Comparison of ENCODE assay signal across 17 cellular contexts in the genomic region with DNA sequence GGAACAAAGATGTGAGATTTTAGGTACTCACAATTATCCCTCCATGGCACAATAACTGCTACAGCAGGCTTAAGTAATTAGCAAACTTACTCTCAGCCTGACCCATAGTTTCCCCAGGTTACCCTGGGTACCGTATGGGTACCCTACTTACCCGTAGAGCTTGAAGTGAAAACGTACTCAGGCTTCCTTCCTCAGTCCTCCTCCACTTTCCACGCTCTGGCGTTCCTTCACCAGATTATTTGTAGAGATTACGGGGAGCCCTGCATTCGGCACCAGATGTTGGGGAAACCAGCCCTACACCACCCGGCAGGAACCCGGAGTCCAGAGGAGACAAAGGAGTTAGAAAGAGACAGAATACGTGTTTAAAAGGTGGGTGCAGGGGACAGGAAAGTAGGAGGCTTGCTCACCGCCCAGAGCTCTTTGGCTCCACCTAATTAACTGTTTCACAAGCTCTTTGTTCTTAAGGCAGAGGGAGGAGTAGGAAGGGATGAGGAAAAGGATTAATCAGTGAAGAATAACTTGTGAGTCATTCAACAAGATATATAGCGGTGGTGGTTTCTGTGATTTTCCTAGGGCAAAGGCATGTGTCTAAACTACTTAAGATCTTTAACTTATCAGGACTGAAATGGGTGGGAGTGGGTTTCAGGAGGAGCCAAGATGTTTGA.
"Had no signal": no experiment of that assay in that cellular context is flagged by ENCODE, and none has a peak within 500 bp of the region (broad histone marks: within the 10 kb centered on the region; RNA-seq: fewer than 3 reads in every experiment).

No MANE protein-coding gene starts in this region.

- H3K9me3 ChIP-seq: prostate gland, right lobe of liver, testis had no signal

- H3K27me3 Mint-ChIP-seq: activated CD4-positive, alpha-beta memory T cell treated with anti-CD3 and anti-CD28 coated beads, Interleukin-2, amount 10 ng/mL, durations not matched to agents 7 days and 5 days; activated naive CD8-positive, alpha-beta T cell treated with anti-CD3 and anti-CD28 coated beads, Interleukin-2, amount 10 ng/mL, durations not matched to agents 7 days and 5 days; natural killer cell treated with Interleukin-12 subunit alpha and Interleukin-12 subunit beta and Interleukin-15 and Interleukin-18, amount 100 ng/mL, for 72 hours had no signal

- H3K4me1 ChIP-seq: prostate gland, right lobe of liver, testis had no signal

- H3K4me1 Mint-ChIP-seq: activated CD4-positive, alpha-beta memory T cell treated with anti-CD3 and anti-CD28 coated beads, Interleukin-2, amount 10 ng/mL, durations not matched to agents 7 days and 5 days; activated CD4-positive, alpha-beta T cell treated with anti-CD3 and anti-CD28 coated beads for 36 hours; activated naive CD8-positive, alpha-beta T cell treated with anti-CD3 and anti-CD28 coated beads, Interleukin-2, amount 10 ng/mL, durations not matched to agents 7 days and 5 days had no signal

- H3K36me3 Mint-ChIP-seq: activated naive CD8-positive, alpha-beta T cell treated with anti-CD3 and anti-CD28 coated beads, Interleukin-2, amount 10 ng/mL, durations not matched to agents 7 days and 5 days; natural killer cell treated with Interleukin-12 subunit alpha and Interleukin-12 subunit beta and Interleukin-15 and Interleukin-18, amount 100 ng/mL, for 72 hours had no signal

- H3K9me3 Mint-ChIP-seq: activated CD4-positive, alpha-beta memory T cell treated with anti-CD3 and anti-CD28 coated beads, Interleukin-2, amount 10 ng/mL, durations not matched to agents 7 days and 5 days; activated naive CD8-positive, alpha-beta T cell treated with anti-CD3 and anti-CD28 coated beads, Interleukin-2, amount 10 ng/mL, durations not matched to agents 7 days and 5 days; activated T-cell treated with anti-CD3 and anti-CD28 coated beads, Interleukin-2, amount 50 U/mL, for 72 hours; natural killer cell treated with Interleukin-12 subunit alpha and Interleukin-12 subunit beta and Interleukin-15 and Interleukin-18, amount 100 ng/mL, for 72 hours had no signal

- DNase-seq: activated CD4-positive, alpha-beta memory T cell treated with anti-CD3 and anti-CD28 coated beads, Interleukin-2, amount 10 ng/mL, durations not matched to agents 7 days and 5 days; activated CD4-positive, alpha-beta T cell treated with anti-CD3 and anti-CD28 coated beads for 36 hours; activated naive CD8-positive, alpha-beta T cell treated with anti-CD3 and anti-CD28 coated beads, Interleukin-2, amount 10 ng/mL, durations not matched to agents 7 days and 5 days; activated T-cell treated with anti-CD3 and anti-CD28 coated beads, Interleukin-2, amount 50 U/mL, for 72 hours; aorta; effector CD4-positive, alpha-beta T cell; mammary epithelial cell; right lobe of liver; stimulated activated CD4-positive, alpha-beta T cell treated with anti-CD3 and anti-CD28 coated beads, Interleukin-2, amount 100 ng/mL, for 48 hours; stimulated activated CD8-positive, alpha-beta memory T cell treated with anti-CD3 and anti-CD28 coated beads, Interleukin-4, amount 100 ng/mL, for 48 hours; stimulated activated naive CD8-positive, alpha-beta T cell treated with anti-CD3 and anti-CD28 coated beads, Interleukin-15, Interleukin-2, amounts not matched to agents 100 U/mL and 50 U/mL, for 24 hours; T-helper 1 cell; testis; WERI-Rb-1 had no signal

- H3K27ac ChIP-seq: cardiac muscle cell, prostate gland, right lobe of liver, testis, WERI-Rb-1 had no signal

- H3K4me3 ChIP-seq: cardiac muscle cell, prostate gland, right lobe of liver, testis had no signal

- H3K27me3 ChIP-seq: cardiac muscle cell, right lobe of liver, testis had no signal

- H3K4me3 Mint-ChIP-seq: activated CD4-positive, alpha-beta memory T cell treated with anti-CD3 and anti-CD28 coated beads, Interleukin-2, amount 10 ng/mL, durations not matched to agents 7 days and 5 days; activated CD4-positive, alpha-beta T cell treated with anti-CD3 and anti-CD28 coated beads for 36 hours; activated naive CD8-positive, alpha-beta T cell treated with anti-CD3 and anti-CD28 coated beads, Interleukin-2, amount 10 ng/mL, durations not matched to agents 7 days and 5 days; activated T-cell treated with anti-CD3 and anti-CD28 coated beads, Interleukin-2, amount 50 U/mL, for 72 hours; natural killer cell treated with Interleukin-12 subunit alpha and Interleukin-12 subunit beta and Interleukin-15 and Interleukin-18, amount 100 ng/mL, for 72 hours had no signal

- H3K36me3 ChIP-seq: cardiac muscle cell, prostate gland, right lobe of liver, WERI-Rb-1 had no signal

- H3K27ac Mint-ChIP-seq: activated CD4-positive, alpha-beta memory T cell treated with anti-CD3 and anti-CD28 coated beads, Interleukin-2, amount 10 ng/mL, durations not matched to agents 7 days and 5 days; activated CD4-positive, alpha-beta T cell treated with anti-CD3 and anti-CD28 coated beads for 36 hours; activated naive CD8-positive, alpha-beta T cell treated with anti-CD3 and anti-CD28 coated beads, Interleukin-2, amount 10 ng/mL, durations not matched to agents 7 days and 5 days; activated T-cell treated with anti-CD3 and anti-CD28 coated beads, Interleukin-2, amount 50 U/mL, for 72 hours; natural killer cell treated with Interleukin-12 subunit alpha and Interleukin-12 subunit beta and Interleukin-15 and Interleukin-18, amount 100 ng/mL, for 72 hours had no signal

- ATAC-seq: activated CD4-positive, alpha-beta T cell treated with anti-CD3 and anti-CD28 coated beads for 36 hours; activated T-cell treated with anti-CD3 and anti-CD28 coated beads, Interleukin-2, amount 50 U/mL, for 72 hours; natural killer cell treated with Interleukin-12 subunit alpha and Interleukin-12 subunit beta and Interleukin-15 and Interleukin-18, amount 100 ng/mL, for 72 hours; right lobe of liver; stimulated activated naive CD8-positive, alpha-beta T cell treated with anti-CD3 and anti-CD28 coated beads, Interleukin-15, Interleukin-2, amounts not matched to agents 100 U/mL and 50 U/mL, for 24 hours had no signal
